In genomic region chr14:79274641-79275366, GRCh38 we compare ENCODE assay signal across 26 cellular contexts.
DNase-seq lines count a peak whose midpoint lies in the region; FAIRE-seq and TF ChIP-seq lines count a peak whose summit lies in the region.
"Had no signal": no experiment of that assay in that cellular context is flagged by ENCODE, and none has a peak within 500 bp of the region (broad histone marks: within the 10 kb centered on the region; RNA-seq: fewer than 3 reads in every experiment).

No MANE protein-coding gene starts in this region.

- WGBS in small intestine, 3 donors = 10 to 44% (median 29%) methylated on average over 3 of the region's 3 CpGs
- 62% methylated on average over 3 of the region's 3 CpGs for WGBS in suprapubic skin

- H3K27ac ChIP-seq in small intestine (ENCODE audit: low read depth in 1 of 2, low read length in 1 of 2) (no peak overlapping the region), suprapubic skin (no peak overlapping the region)
- H3K27ac ChIP-seq: colonic mucosa, SJSA1 had no signal

- H3K27ac Mint-ChIP-seq in glutamatergic neuron (ENCODE audit: unreplicated experiment) = no peak overlapping the region
- H3K27ac Mint-ChIP-seq: activated B cell treated with CpG ODN at 0.5 μM for 24 hours; activated CD8-positive, alpha-beta T cell treated with anti-CD3 and anti-CD28 coated beads for 36 hours; activated naive CD4-positive, alpha-beta T cell treated with anti-CD3 and anti-CD28 coated beads for 36 hours; activated T-cell treated with anti-CD3 and anti-CD28 coated beads, Interleukin-2, amount 50 U/mL, for 24 hours; CD4-positive, CD25-positive, alpha-beta regulatory T cell; mesothelial cell of epicardium; T-helper 2 cell treated with Interferon-gamma antibody and Interleukin-4, amounts not matched to agents 5 μg/mL and 100 μg/mL, for 36 hours had no signal

- peak; percentile 12 to 19 for DNase-seq in NCI-H526 (lab: John Stamatoyannopoulos, UW)
- no peak for DNase-seq in NCI-H526 treated with DMSO at 0.1 percent for 48 hours (lab: John Stamatoyannopoulos, UW)
- peak; percentile 20 for DNase-seq in SW480 (ENCODE audit: low spot score)
- DNase-seq in glutamatergic neuron = no peak
- DNase-seq in small intestine = no peak
- DNase-seq in GM20000 (ENCODE audit: low spot score) = no peak
- no peak for DNase-seq in iPS-NIHi7 (ENCODE audit: extremely low spot score)
- no peak for DNase-seq in suprapubic skin (ENCODE audit: low spot score in 2 of 2)
- DNase-seq: activated B cell treated with CpG ODN at 0.5 μM for 24 hours; activated CD8-positive, alpha-beta T cell treated with anti-CD3 and anti-CD28 coated beads for 36 hours; activated naive CD4-positive, alpha-beta T cell treated with anti-CD3 and anti-CD28 coated beads for 36 hours; activated T-cell treated with anti-CD3 and anti-CD28 coated beads, Interleukin-2, amount 50 U/mL, for 24 hours; aorta; CD4-positive, CD25-positive, alpha-beta regulatory T cell; colonic mucosa; DMS53; foreskin fibroblast; left cardiac atrium; NCI-H1092 treated with DMSO at 0.1 percent for 48 hours; NCI-H2171; retina had no signal

- H3K4me3 ChIP-seq in small intestine (ENCODE audit: low read depth in 1 of 2, low read length in 2 of 2) = no peak overlapping the region
- H3K4me3 ChIP-seq in suprapubic skin = no peak overlapping the region
- H3K4me3 ChIP-seq: colonic mucosa, SJSA1 had no signal

- no peak for TF ChIP-seq POLR2A in suprapubic skin (IDR thresholded peaks at IDR 0.05)

- peaks cover 4% of the 10 kb centered on the region for H3K36me3 Mint-ChIP-seq in glutamatergic neuron (ENCODE audit: unreplicated experiment)
- H3K36me3 Mint-ChIP-seq: CD4-positive, CD25-positive, alpha-beta regulatory T cell; mesothelial cell of epicardium had no signal

- H3K36me3 ChIP-seq in small intestine (ENCODE audit: control insufficient read depth in 2 of 2, insufficient read depth in 2 of 2, low read length in 2 of 2) = no peaks in the 10 kb centered on the region
- H3K36me3 ChIP-seq in suprapubic skin = no peaks in the 10 kb centered on the region
- H3K36me3 ChIP-seq: colonic mucosa, SJSA1 had no signal

- H3K27me3 Mint-ChIP-seq in glutamatergic neuron (ENCODE audit: unreplicated experiment) = peaks cover 15% of the 10 kb centered on the region

- peaks cover 4% of the 10 kb centered on the region for H3K9me3 Mint-ChIP-seq in glutamatergic neuron (ENCODE audit: unreplicated experiment)
- H3K9me3 Mint-ChIP-seq: activated CD8-positive, alpha-beta T cell treated with anti-CD3 and anti-CD28 coated beads for 36 hours; activated naive CD4-positive, alpha-beta T cell treated with anti-CD3 and anti-CD28 coated beads for 36 hours; mesothelial cell of epicardium; T-helper 2 cell treated with Interferon-gamma antibody and Interleukin-4, amounts not matched to agents 5 μg/mL and 100 μg/mL, for 36 hours had no signal

- peak; percentile 5 for FAIRE-seq in small intestine (lab: Jason Lieb, UNC)
- FAIRE-seq: A204.1, endothelial cell of umbilical vein had no signal

- TF ChIP-seq CTCF in glutamatergic neuron (IDR thresholded peaks at IDR 0.05; ENCODE audit: partially characterized antibody, unreplicated experiment) = peak; percentile 30
- TF ChIP-seq CTCF in GM20000 (IDR thresholded peaks at IDR 0.05; ENCODE audit: extremely low read depth, missing control alignments) = no peak
- TF ChIP-seq CTCF in suprapubic skin (IDR thresholded peaks at IDR 0.05) = no peak

- TF ChIP-seq EP300 in suprapubic skin (IDR thresholded peaks at IDR 0.05) = no peak

- H3K4me1 ChIP-seq in small intestine (ENCODE audit: control insufficient read depth in 2 of 2, insufficient read depth in 1 of 2, low read depth in 1 of 2, low read length in 1 of 2) (no peaks in the 10 kb centered on the region), suprapubic skin (peaks cover 17% of the 10 kb centered on the region)
- H3K4me1 ChIP-seq: colonic mucosa had no signal

- no peaks in the 10 kb centered on the region for H3K4me1 Mint-ChIP-seq in glutamatergic neuron (ENCODE audit: low read depth, unreplicated experiment)
- H3K4me1 Mint-ChIP-seq: activated B cell treated with CpG ODN at 0.5 μM for 24 hours; CD4-positive, CD25-positive, alpha-beta regulatory T cell had no signal

- H3K9me3 ChIP-seq in small intestine (ENCODE audit: control insufficient read depth, low read depth) (no peaks in the 10 kb centered on the region), suprapubic skin (no peaks in the 10 kb centered on the region)
- H3K9me3 ChIP-seq: colonic mucosa, SJSA1 had no signal

- H3K27me3 ChIP-seq in small intestine (ENCODE audit: control insufficient read depth in 2 of 2, insufficient read depth in 2 of 2, low read length in 2 of 2) (peaks cover 0 to 5% of the 10 kb centered on the region in 2 donors), suprapubic skin (peaks cover 30% of the 10 kb centered on the region)
- H3K27me3 ChIP-seq: colonic mucosa, SJSA1 had no signal

- no peak overlapping the region for H3K4me3 Mint-ChIP-seq in glutamatergic neuron (ENCODE audit: unreplicated experiment)
- H3K4me3 Mint-ChIP-seq: activated B cell treated with CpG ODN at 0.5 μM for 24 hours; activated CD8-positive, alpha-beta T cell treated with anti-CD3 and anti-CD28 coated beads for 36 hours; activated naive CD4-positive, alpha-beta T cell treated with anti-CD3 and anti-CD28 coated beads for 36 hours; activated T-cell treated with anti-CD3 and anti-CD28 coated beads, Interleukin-2, amount 50 U/mL, for 24 hours; CD4-positive, CD25-positive, alpha-beta regulatory T cell; mesothelial cell of epicardium; T-helper 2 cell treated with Interferon-gamma antibody and Interleukin-4, amounts not matched to agents 5 μg/mL and 100 μg/mL, for 36 hours had no signal

Comparison
In these comparisons a context has a peak if more than half of its experiments do, and no peak if none do; other contexts are left out.
1. DNase-seq: peak in NCI-H526 (2 of 2) and SW480 (single experiment); none in NCI-H526 treated with DMSO at 0.1 percent for 48 hours (single experiment), glutamatergic neuron (single experiment), small intestine (single experiment), GM20000 (single experiment), iPS-NIHi7 (single experiment) and suprapubic skin (0 of 2).